16 cellular contexts compared by ENCODE assay signal in genomic region chr4:993111-994029, GRCh38. TPM values are rescaled to one million over a fixed set of nuclear protein-coding genes. Genes with fewer than 3 reads are reported as not detected.
DNase-seq lines count a peak whose midpoint lies in the region; ATAC-seq, FAIRE-seq and TF ChIP-seq lines count a peak whose summit lies in the region.
"Had no signal": no experiment of that assay in that cellular context is flagged by ENCODE, and none has a peak within 500 bp of the region (broad histone marks: within the 10 kb centered on the region; RNA-seq: fewer than 3 reads in every experiment).

SLC26A1 (minus strand) TSS chr4:993404; CDS start chr4:991703, 1,701 bp downstream.

- H3K36me3 ChIP-seq in heart left ventricle (peaks cover 0 to 19% (median 0%) of the 10 kb centered on the region in 9 donors), colonic mucosa (no peaks in the 10 kb centered on the region)
- H3K36me3 ChIP-seq: SJSA1 had no signal

- FAIRE-seq in frontal cortex (lab: Jason Lieb, UNC): no peak

- H3K27ac ChIP-seq in heart left ventricle (no peak within 1 kb of the TSS), colonic mucosa (peak within 1 kb of the TSS; percentile 91)
- H3K27ac ChIP-seq: brain microvascular endothelial cell, SJSA1 had no signal

- CTCF ChIA-PET in activated CD4-positive, alpha-beta memory T cell treated with anti-CD3 and anti-CD28 coated beads, Interleukin-2, amount 10 ng/mL, durations not matched to agents 7 days and 5 days (lab: Charles Lee): no interaction called here

- no peaks in the 10 kb centered on the region for H3K9me3 ChIP-seq in heart left ventricle
- H3K9me3 ChIP-seq in colonic mucosa: no peaks in the 10 kb centered on the region
- H3K9me3 ChIP-seq: SJSA1 had no signal

- H3K4me3 ChIP-seq in heart left ventricle (no peak within 1 kb of the TSS), colonic mucosa (peak within 1 kb of the TSS; percentile 4)
- H3K4me3 ChIP-seq: SJSA1 had no signal

- H3K4me1 Mint-ChIP-seq in activated CD4-positive, alpha-beta memory T cell treated with anti-CD3 and anti-CD28 coated beads, Interleukin-2, amount 10 ng/mL, durations not matched to agents 7 days and 5 days: no peaks in the 10 kb centered on the region

- H3K27ac Mint-ChIP-seq in activated CD4-positive, alpha-beta memory T cell treated with anti-CD3 and anti-CD28 coated beads, Interleukin-2, amount 10 ng/mL, durations not matched to agents 7 days and 5 days: no peak within 1 kb of the TSS
- H3K27ac Mint-ChIP-seq: immature natural killer cell had no signal

- H3K27me3 ChIP-seq in heart left ventricle (peaks cover 8 to 27% (median 11%) of the 10 kb centered on the region in 9 donors), colonic mucosa (peaks cover 19% of the 10 kb centered on the region)

- 81 to 89% (median 88%) methylated on average over 19 to 37 of the region's 37 CpGs for WGBS in heart left ventricle, 4 donors

- peaks cover 16% of the 10 kb centered on the region for H3K27me3 Mint-ChIP-seq in activated CD4-positive, alpha-beta memory T cell treated with anti-CD3 and anti-CD28 coated beads, Interleukin-2, amount 10 ng/mL, durations not matched to agents 7 days and 5 days

- DNase-seq in heart left ventricle (peak in 3 of 5 donors; percentile 21 to 60 (median 22)), left cardiac atrium (no peak), colonic mucosa (peak; percentile 68), mucosa of gallbladder (ENCODE audit: low spot score) (peak; percentile 38), frontal cortex (ENCODE audit: low spot score in 2 of 2) (no peak), GDM1 (lab: John Stamatoyannopoulos, UW) (no peak)
- no peak for DNase-seq in activated CD4-positive, alpha-beta memory T cell treated with anti-CD3 and anti-CD28 coated beads, Interleukin-2, amount 10 ng/mL, durations not matched to agents 7 days and 5 days
- DNase-seq: brain microvascular endothelial cell; immature natural killer cell; NCI-H446 treated with DMSO at 0.1 percent for 48 hours; occipital lobe; stimulated activated CD4-positive, alpha-beta T cell treated with anti-CD3 and anti-CD28 coated beads, Interleukin-4, amount 100 ng/mL, for 4 hours had no signal

- no peaks in the 10 kb centered on the region for H3K36me3 Mint-ChIP-seq in activated CD4-positive, alpha-beta memory T cell treated with anti-CD3 and anti-CD28 coated beads, Interleukin-2, amount 10 ng/mL, durations not matched to agents 7 days and 5 days (ENCODE audit: low read depth)
- H3K36me3 Mint-ChIP-seq: immature natural killer cell had no signal

- no peaks in the 10 kb centered on the region for H3K9me3 Mint-ChIP-seq in activated CD4-positive, alpha-beta memory T cell treated with anti-CD3 and anti-CD28 coated beads, Interleukin-2, amount 10 ng/mL, durations not matched to agents 7 days and 5 days
- H3K9me3 Mint-ChIP-seq: immature natural killer cell had no signal

- H3K4me3 Mint-ChIP-seq in activated CD4-positive, alpha-beta memory T cell treated with anti-CD3 and anti-CD28 coated beads, Interleukin-2, amount 10 ng/mL, durations not matched to agents 7 days and 5 days: no peak within 1 kb of the TSS
- H3K4me3 Mint-ChIP-seq: immature natural killer cell had no signal

- TF ChIP-seq CTCF in heart left ventricle (IDR thresholded peaks at IDR 0.05): no peak
- TF ChIP-seq CTCF in colonic mucosa (IDR thresholded peaks at IDR 0.05): no peak

- peak within 1 kb of the TSS; percentile 66 to 78 for H3K9ac ChIP-seq in colonic mucosa (ENCODE audit: low read depth in 2 of 2, low read length in 2 of 2)

- no peak for TF ChIP-seq POLR2A in heart left ventricle (IDR thresholded peaks at IDR 0.05)

- intact Hi-C loops in heart left ventricle (cut with DNase I) (loop anchor here in 2 of 10 donors (10.0 kb wide), 2 partner anchors 239 to 249 kb away; no protein-coding TSS in a partner anchor), left cardiac atrium (cut with DNase I) (no loop called here), colonic mucosa (cut with DNase I) (no loop called here)

- H3K4me1 ChIP-seq in heart left ventricle (peaks cover 0 to 17% (median 6%) of the 10 kb centered on the region in 12 donors), colonic mucosa (peaks cover 8% of the 10 kb centered on the region)
- H3K4me1 ChIP-seq: SJSA1 had no signal

- no peak for ATAC-seq in heart left ventricle
- ATAC-seq in left cardiac atrium: no peak
- no peak for ATAC-seq in GM19455 (IDR thresholded peaks at IDR 0.05; ENCODE audit: unreplicated experiment)
- ATAC-seq: activated CD4-positive, CD25-positive, alpha-beta regulatory T cell treated with anti-CD3 and anti-CD28 coated beads, Interleukin-2, amount 50 U/mL, for 24 hours had no signal

- POLR2A ChIA-PET in activated CD4-positive, alpha-beta memory T cell treated with anti-CD3 and anti-CD28 coated beads, Interleukin-2, amount 10 ng/mL, durations not matched to agents 7 days and 5 days (lab: Charles Lee): no interaction called here

RNA-seq across cellular contexts. Expression of gene SLC26A1, which starts in this region (rescaled TPM):
- total RNA-seq in heart left ventricle (under 1 TPM in 4 of 9 donors, not detected in 5; 0.19 to 0.27 (median 0.25) TPM), left cardiac atrium (under 1 TPM in 1 of 2 donors, not detected in 1; 0.27 TPM), colonic mucosa (1 to 10 TPM in 1 of 2 donors, under 1 TPM in 1; 0.77 to 3.8 TPM), mucosa of gallbladder (4.3 TPM), frontal cortex (2.0 TPM)
- under 1 TPM; 0.03 to 0.27 TPM for polyA plus RNA-seq in heart left ventricle
- under 1 TPM in 1 of 2 experiments, not detected in 1; 0.20 TPM for total RNA-seq in activated CD4-positive, alpha-beta memory T cell treated with anti-CD3 and anti-CD28 coated beads, Interleukin-2, amount 10 ng/mL, durations not matched to agents 7 days and 5 days
- total RNA-seq: esophagus mucosa, SJSA1 had no signal

Comparison
In these comparisons a context has a peak if more than half of its experiments do, and no peak if none do; other contexts are left out.
1. Peak in DNase-seq in heart left ventricle; RNA of the gene not detected or under 1 TPM.
2. DNase-seq: peak in colonic mucosa (single experiment) and mucosa of gallbladder (single experiment); none in left cardiac atrium (single experiment), frontal cortex (0 of 2), activated CD4-positive, alpha-beta memory T cell treated with anti-CD3 and anti-CD28 coated beads, Interleukin-2, amount 10 ng/mL, durations not matched to agents 7 days and 5 days (single experiment) and GDM1 (single experiment).